Comparison of ENCODE assay signal across 8 cellular contexts in the genomic region with DNA sequence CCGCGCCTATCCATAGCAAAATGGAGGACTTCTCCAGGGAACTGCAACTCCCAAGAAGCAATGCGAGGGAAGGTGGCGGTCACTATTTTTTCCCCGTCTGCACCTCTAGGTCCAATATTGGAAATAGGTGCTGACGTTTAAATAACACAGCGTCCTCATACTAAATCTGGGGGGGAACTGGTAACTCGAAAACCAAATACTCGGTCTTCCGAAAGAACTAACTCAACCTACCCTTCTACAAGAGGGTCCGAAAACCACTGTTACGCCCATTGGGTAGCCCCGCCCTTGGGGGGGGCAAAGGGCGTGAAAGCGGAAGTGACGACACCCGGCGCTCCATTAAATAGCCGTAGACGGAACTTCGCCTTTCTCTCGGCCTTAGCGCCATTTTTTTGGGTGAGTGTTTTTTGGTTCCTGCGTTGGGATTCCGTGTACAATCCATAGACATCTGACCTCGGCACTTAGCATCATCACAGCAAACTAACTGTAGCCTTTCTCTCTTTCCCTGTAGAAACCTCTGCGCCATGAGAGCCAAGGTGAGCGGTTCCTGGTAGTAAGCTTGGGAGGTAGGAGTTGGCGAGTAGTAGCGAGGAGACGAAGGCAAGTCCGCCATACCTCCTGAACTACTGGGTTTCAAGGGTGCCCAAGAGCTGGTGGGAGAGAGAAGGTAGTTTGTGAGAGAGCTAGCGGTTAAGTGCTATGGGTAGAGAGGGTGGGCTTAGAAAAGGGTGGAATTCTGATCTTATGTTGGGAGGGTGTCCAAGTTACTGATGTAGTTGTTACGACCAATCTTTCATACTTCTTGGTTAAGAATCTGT. TPM values are rescaled to one million over a fixed set of nuclear protein-coding genes. Genes with fewer than 3 reads are reported as not detected.
A peak's percentile ranks its signal among the peaks of the same experiment; 100 is the strongest.
DNase-seq lines count a peak whose midpoint lies in the region; ATAC-seq, FAIRE-seq and TF ChIP-seq lines count a peak whose summit lies in the region.

A gene (plus strand): TSS at position 367 of the 815 bp plus-strand sequence.

- peak; percentile 94 for FAIRE-seq in G401.6 (lab: Jason Lieb, UNC)

- DNase-seq in HFF-Myc (ENCODE audit: extremely low read depth, low read depth) = peak; percentile 86
- DNase-seq in NCI-H1092 treated with DMSO at 0.1 percent for 48 hours (lab: John Stamatoyannopoulos, UW) = peak; percentile 91
- peak; percentile 91 for DNase-seq in activated naive CD4-positive, alpha-beta T cell treated with anti-CD3 and anti-CD28 coated beads, Interleukin-2, amount 50 U/mL, for 16 hours
- peak; percentile 92 for DNase-seq in glomerular endothelial cell (ENCODE audit: extremely low read depth, low read depth, low spot score)
- peak; percentile 91 for DNase-seq in omental fat pad (ENCODE audit: low spot score)

- H3K4me3 ChIP-seq in HFF-Myc (replicated peaks; ENCODE audit: low read depth, low read length) = peak within 1 kb of the TSS; percentile 83

- peak within 1 kb of the TSS; percentile 95 for H3K27ac ChIP-seq in temporal lobe (ENCODE audit: low read depth, low read length)

- ATAC-seq in SK-N-SH treated with all-trans-retinoic acid at 6 μM for 48 hours (peak; percentile 55), omental fat pad (ENCODE audit: low FRiP score) (peak; percentile 48)

- TF ChIP-seq CTCF in HFF-Myc (IDR thresholded peaks at IDR 0.05; ENCODE audit: low read depth, low read length, missing control alignments) (no peak), omental fat pad (IDR thresholded peaks at IDR 0.05) (no peak)

TF ChIP-seq in SK-N-SH treated with all-trans-retinoic acid at 6 μM for 48 hours, 23 proteins besides CTCF, POLR2A, EP300 and RAD21:
- TF ChIP-seq ZFP3 (CRISPR knock-in tag; IDR thresholded peaks at IDR 0.05) (0 out of 2 replicates have a peak, but pooled peaks have one; percentile 53), ZC3H10 (CRISPR knock-in tag; IDR thresholded peaks at IDR 0.05) (0 out of 2 replicates have a peak, but pooled peaks have one; percentile 42), ZFP30 (CRISPR knock-in tag; IDR thresholded peaks at IDR 0.05) (no peak)
- TF ChIP-seq, protein P1, sequence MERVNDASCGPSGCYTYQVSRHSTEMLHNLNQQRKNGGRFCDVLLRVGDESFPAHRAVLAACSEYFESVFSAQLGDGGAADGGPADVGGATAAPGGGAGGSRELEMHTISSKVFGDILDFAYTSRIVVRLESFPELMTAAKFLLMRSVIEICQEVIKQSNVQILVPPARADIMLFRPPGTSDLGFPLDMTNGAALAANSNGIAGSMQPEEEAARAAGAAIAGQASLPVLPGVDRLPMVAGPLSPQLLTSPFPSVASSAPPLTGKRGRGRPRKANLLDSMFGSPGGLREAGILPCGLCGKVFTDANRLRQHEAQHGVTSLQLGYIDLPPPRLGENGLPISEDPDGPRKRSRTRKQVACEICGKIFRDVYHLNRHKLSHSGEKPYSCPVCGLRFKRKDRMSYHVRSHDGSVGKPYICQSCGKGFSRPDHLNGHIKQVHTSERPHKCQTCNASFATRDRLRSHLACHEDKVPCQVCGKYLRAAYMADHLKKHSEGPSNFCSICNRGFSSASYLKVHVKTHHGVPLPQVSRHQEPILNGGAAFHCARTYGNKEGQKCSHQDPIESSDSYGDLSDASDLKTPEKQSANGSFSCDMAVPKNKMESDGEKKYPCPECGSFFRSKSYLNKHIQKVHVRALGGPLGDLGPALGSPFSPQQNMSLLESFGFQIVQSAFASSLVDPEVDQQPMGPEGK (CRISPR knock-in tag; IDR thresholded peaks at IDR 0.05; ENCODE audit: borderline replicate concordance) = 0 out of 2 replicates have a peak, but pooled peaks have one; percentile 22
- TF ChIP-seq, protein P2, sequence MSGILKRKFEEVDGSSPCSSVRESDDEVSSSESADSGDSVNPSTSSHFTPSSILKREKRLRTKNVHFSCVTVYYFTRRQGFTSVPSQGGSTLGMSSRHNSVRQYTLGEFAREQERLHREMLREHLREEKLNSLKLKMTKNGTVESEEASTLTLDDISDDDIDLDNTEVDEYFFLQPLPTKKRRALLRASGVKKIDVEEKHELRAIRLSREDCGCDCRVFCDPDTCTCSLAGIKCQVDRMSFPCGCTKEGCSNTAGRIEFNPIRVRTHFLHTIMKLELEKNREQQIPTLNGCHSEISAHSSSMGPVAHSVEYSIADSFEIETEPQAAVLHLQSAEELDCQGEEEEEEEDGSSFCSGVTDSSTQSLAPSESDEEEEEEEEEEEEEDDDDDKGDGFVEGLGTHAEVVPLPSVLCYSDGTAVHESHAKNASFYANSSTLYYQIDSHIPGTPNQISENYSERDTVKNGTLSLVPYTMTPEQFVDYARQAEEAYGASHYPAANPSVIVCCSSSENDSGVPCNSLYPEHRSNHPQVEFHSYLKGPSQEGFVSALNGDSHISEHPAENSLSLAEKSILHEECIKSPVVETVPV (CRISPR knock-in tag; IDR thresholded peaks at IDR 0.05) = no peak
TF ChIP-seq in SK-N-SH treated with all-trans-retinoic acid at 6 μM for 48 hours: peak in this region for 3.

RNA-seq across cellular contexts. Expression of the gene that starts here (rescaled TPM):
- total RNA-seq in glomerular endothelial cell (1,895 and 2,713 TPM in 2 replicates), omental fat pad (1,000 to 10,000 TPM; 2,553 to 3,094 (median 2,929) TPM), temporal lobe (1,459 TPM)

Comparison
In these comparisons a context has a peak if more than half of its experiments do, and no peak if none do; other contexts are left out.
1. Peak in every context shown above with its lines: DNase-seq, ATAC-seq, H3K4me3 ChIP-seq and H3K27ac ChIP-seq.